In genomic region chr14:23910081-23910875, GRCh38 we compare ENCODE assay signal across 8 cellular contexts. TPM values are rescaled to one million over a fixed set of nuclear protein-coding genes. Genes with fewer than 3 reads are reported as not detected.
A peak's percentile ranks its signal among the peaks of the same experiment; 100 is the strongest.
DNase-seq lines count a peak whose midpoint lies in the region; ATAC-seq and TF ChIP-seq lines count a peak whose summit lies in the region.

No MANE protein-coding gene starts in this region.

- H3K27ac Mint-ChIP-seq in endodermal cell, result no peak overlapping the region
- no peak overlapping the region for H3K27ac Mint-ChIP-seq in naive thymus-derived CD4-positive, alpha-beta T cell

- WGBS in endodermal cell (ENCODE audit: insufficient coverage in 1 of 2, insufficient read length in 1 of 2), 2 experiments, result 59 to 60% methylated on average over 2 to 7 of the region's 7 CpGs

- H3F3A ChIP-seq in PC-3 (ENCODE audit: low read length, unreplicated experiment), result no peaks in the 10 kb centered on the region

- H3K79me2 ChIP-seq in PC-3 (ENCODE audit: low read length), result no peaks in the 10 kb centered on the region

- no peaks in the 10 kb centered on the region for H3K36me3 ChIP-seq in PC-3 (ENCODE audit: low read depth, low read length)
- no peaks in the 10 kb centered on the region for H3K36me3 ChIP-seq in endodermal cell (ENCODE audit: control insufficient read depth, insufficient read depth, low read length)
- H3K36me3 ChIP-seq in naive thymus-derived CD4-positive, alpha-beta T cell (ENCODE audit: control insufficient read depth in 2 of 3, insufficient read depth in 3 of 3, low read length in 3 of 3), result no peaks in the 10 kb centered on the region

- H3K27ac ChIP-seq in PC-3 (ENCODE audit: low read length) (no peak overlapping the region), endodermal cell (ENCODE audit: low read depth, low read length) (no peak overlapping the region), coronary artery (no peak overlapping the region)
- no peak overlapping the region for H3K27ac ChIP-seq in naive thymus-derived CD4-positive, alpha-beta T cell (ENCODE audit: low read depth, low read length)

- CTCF ChIA-PET in PC-3 (lab: Charles Lee), result interaction anchor here (0.9 to 2.3 kb wide), 7 partner anchors 21 to 321 kb away, joined by 3 to 29 read pairs (median 10); no protein-coding TSS in a partner anchor
- CTCF ChIA-PET in naive thymus-derived CD4-positive, alpha-beta T cell (lab: Charles Lee), result interaction anchor here (0.6 to 2.1 kb wide), 6 partner anchors 23 to 321 kb away, joined by 3 to 7 read pairs (median 4); no protein-coding TSS in a partner anchor

- peaks cover 4% of the 10 kb centered on the region for H3K27me3 Mint-ChIP-seq in endodermal cell (ENCODE audit: insufficient read depth)
- H3K27me3 Mint-ChIP-seq in naive thymus-derived CD4-positive, alpha-beta T cell, result peaks cover 8 to 39% (median 20%) of the 10 kb centered on the region in 5 donors

- H3K4me3 Mint-ChIP-seq in endodermal cell, result no peak overlapping the region
- no peak overlapping the region for H3K4me3 Mint-ChIP-seq in naive thymus-derived CD4-positive, alpha-beta T cell

- no peak overlapping the region for H2AFZ ChIP-seq in PC-3 (ENCODE audit: low read length)

- POLR2A ChIA-PET in PC-3 (lab: Charles Lee; ENCODE audit: unreplicated experiment), result interaction anchor here (0.6 kb wide), 1 partner anchor 278 kb away, joined by 3 read pairs; no protein-coding TSS in a partner anchor
- POLR2A ChIA-PET in naive thymus-derived CD4-positive, alpha-beta T cell (lab: Charles Lee), result interaction anchor here (0.5 to 0.6 kb wide), 2 partner anchors 96 to 480 kb away, joined by 3 read pairs; no protein-coding TSS in a partner anchor

- H3K4me3 ChIP-seq in PC-3 (ENCODE audit: low read length) (no peak overlapping the region), endodermal cell (ENCODE audit: low read length) (no peak overlapping the region), coronary artery (no peak overlapping the region)
- H3K4me3 ChIP-seq in naive thymus-derived CD4-positive, alpha-beta T cell (ENCODE audit: low read length), result no peak overlapping the region

- no peaks in the 10 kb centered on the region for H3K4me1 ChIP-seq in PC-3 (ENCODE audit: insufficient read depth, low read length)
- H3K4me1 ChIP-seq in endodermal cell (ENCODE audit: control insufficient read depth, insufficient read depth, low read length), result no peaks in the 10 kb centered on the region
- H3K4me1 ChIP-seq in naive thymus-derived CD4-positive, alpha-beta T cell (ENCODE audit: control insufficient read depth in 2 of 2, insufficient read depth in 2 of 2, low read length in 2 of 2), result no peaks in the 10 kb centered on the region

- no peaks in the 10 kb centered on the region for H4K20me1 ChIP-seq in PC-3 (ENCODE audit: low read length)

- H3K9me3 ChIP-seq in PC-3 (ENCODE audit: low read length) (no peaks in the 10 kb centered on the region), endodermal cell (ENCODE audit: control insufficient read depth, low read length) (peaks cover 12% of the 10 kb centered on the region)
- H3K9me3 ChIP-seq in naive thymus-derived CD4-positive, alpha-beta T cell (ENCODE audit: control insufficient read depth in 2 of 3, low read length in 3 of 3), result no peaks in the 10 kb centered on the region

- TF ChIP-seq CTCF in PC-3 (conservative IDR thresholded peaks at IDR 0.05; ENCODE audit: low read depth, low read length), result peak; percentile 80
- TF ChIP-seq CTCF in endodermal cell (conservative IDR thresholded peaks at IDR 0.05), result peak; percentile 81
- TF ChIP-seq CTCF in coronary artery (IDR thresholded peaks at IDR 0.05), result no peak

- peaks cover 4% of the 10 kb centered on the region for H3K9me3 Mint-ChIP-seq in endodermal cell
- peaks cover 0 to 2% (median 0%) of the 10 kb centered on the region in 11 donors for H3K9me3 Mint-ChIP-seq in naive thymus-derived CD4-positive, alpha-beta T cell

- H3K4me2 ChIP-seq in PC-3 (ENCODE audit: low read length), result no peak overlapping the region

- DNase-seq in Daoy (ENCODE audit: low read depth) (peak; percentile 73), HS-27A (ENCODE audit: low read depth) (peak; percentile 41), PC-3 (peak; percentile 79), endodermal cell (peak; percentile 96), coronary artery (ENCODE audit: low spot score) (no peak)
- peak in 2 of 9 donors; percentile 2 to 4 for DNase-seq in naive thymus-derived CD4-positive, alpha-beta T cell

- no peaks in the 10 kb centered on the region for H3K36me3 Mint-ChIP-seq in endodermal cell (ENCODE audit: low read depth)
- H3K36me3 Mint-ChIP-seq in naive thymus-derived CD4-positive, alpha-beta T cell, result peaks cover 0 to 4% (median 0%) of the 10 kb centered on the region in 5 donors

- H3K27me3 ChIP-seq in PC-3 (ENCODE audit: low read length) (peaks cover 12% of the 10 kb centered on the region), endodermal cell (ENCODE audit: control insufficient read depth, insufficient read depth, low read length, poor library complexity, severe bottlenecking) (no peaks in the 10 kb centered on the region)
- no peaks in the 10 kb centered on the region for H3K27me3 ChIP-seq in naive thymus-derived CD4-positive, alpha-beta T cell (ENCODE audit: control insufficient read depth in 2 of 2, insufficient read depth in 2 of 2, low read length in 2 of 2)

- H3K4me1 Mint-ChIP-seq in endodermal cell, result peaks cover 6% of the 10 kb centered on the region
- peaks cover 0 to 1% (median 0%) of the 10 kb centered on the region in 7 donors for H3K4me1 Mint-ChIP-seq in naive thymus-derived CD4-positive, alpha-beta T cell

- ATAC-seq in PC-3 (peak; percentile 86), HG03565 (IDR thresholded peaks at IDR 0.05; ENCODE audit: unreplicated experiment) (no peak), HG02884 (IDR thresholded peaks at IDR 0.05; ENCODE audit: unreplicated experiment) (no peak)
- ATAC-seq in naive thymus-derived CD4-positive, alpha-beta T cell, result peak; percentile 45

- H3K9ac ChIP-seq in PC-3 (ENCODE audit: low read length) (no peak overlapping the region), endodermal cell (ENCODE audit: extremely low read depth, low read length, poor library complexity, severe bottlenecking) (no peak overlapping the region)

- no peaks in the 10 kb centered on the region for H3K9me2 ChIP-seq in PC-3 (replicated peaks; ENCODE audit: low read length)

- intact Hi-C loops in PC-3 (cut with micrococcal nuclease), result loop anchor here (1.0 to 5.0 kb wide), 4 partner anchors 183 to 323 kb away; no protein-coding TSS in a partner anchor
- intact Hi-C loops in naive thymus-derived CD4-positive, alpha-beta T cell (cut with micrococcal nuclease), result loop anchor here (1.0 to 10.0 kb wide), 3 partner anchors 245 to 321 kb away; no protein-coding TSS in a partner anchor

- BruUV-seq in PC-3 (replicated peaks; lab: Mats Ljungman, UMichigan), result no TSS peak

RNA-seq across cellular contexts. Expression of gene DHRS4, which starts 43.3 kb away (rescaled TPM):
- 32.0 and 52.7 TPM in 2 replicates for total RNA-seq in Daoy (2014; rRNA removed; shearing (Covaris generic))
- 103 and 108 TPM in 2 replicates for total RNA-seq in PC-3 (2014; rRNA removed)
- total RNA-seq in endodermal cell, result 10 to 100 TPM; 18.3 to 20.9 TPM
- polyA plus RNA-seq in endodermal cell (2013, experiment 1 of 2), result 13.4 TPM
- 11.0 TPM for polyA plus RNA-seq in endodermal cell (2013, experiment 2 of 2)
- 10 to 100 TPM in 4 of 5 experiments, 1 to 10 TPM in 1; 7.8 to 19.9 (median 17.5) TPM for total RNA-seq in naive thymus-derived CD4-positive, alpha-beta T cell
- polyA plus RNA-seq in naive thymus-derived CD4-positive, alpha-beta T cell, result 10 to 100 TPM; 30.1 to 31.8 TPM

Comparison
In these comparisons a context has a peak if more than half of its experiments do, and no peak if none do; other contexts are left out.
1. ATAC-seq: peak in PC-3 (single experiment) and naive thymus-derived CD4-positive, alpha-beta T cell (single experiment); none in HG03565 (single experiment) and HG02884 (single experiment).